10 cellular contexts compared by ENCODE assay signal in the genomic region with DNA sequence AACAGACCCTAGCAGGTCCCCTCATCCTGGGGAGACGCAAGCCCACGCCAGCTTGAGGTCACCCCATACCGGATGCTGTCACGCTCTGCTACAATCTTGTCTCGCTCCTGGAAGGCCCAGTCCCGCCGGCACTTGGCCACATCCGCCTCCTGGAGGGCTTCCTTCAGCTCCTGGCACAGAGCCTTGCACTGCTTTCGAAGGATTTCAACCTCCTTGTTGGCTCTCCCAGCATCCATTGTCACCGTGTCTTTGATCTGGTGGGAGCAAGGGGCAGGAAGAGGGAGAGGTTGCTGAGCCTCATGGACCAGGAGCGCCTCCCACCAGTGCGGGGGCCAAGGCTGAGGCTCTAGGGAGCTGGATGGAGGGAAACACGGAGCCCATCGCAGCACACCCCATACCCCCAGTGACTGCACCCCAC.
DNase-seq lines count a peak whose midpoint lies in the region; ATAC-seq, FAIRE-seq and TF ChIP-seq lines count a peak whose summit lies in the region.
"Had no signal": no experiment of that assay in that cellular context is flagged by ENCODE, and none has a peak within 500 bp of the region (broad histone marks: within the 10 kb centered on the region; RNA-seq: fewer than 3 reads in every experiment).

No MANE protein-coding gene starts in this region.

- no peaks in the 10 kb centered on the region for H3K36me3 Mint-ChIP-seq in activated naive CD8-positive, alpha-beta T cell treated with anti-CD3 and anti-CD28 coated beads, Interleukin-2, amount 10 ng/mL, durations not matched to agents 7 days and 5 days
- H3K36me3 Mint-ChIP-seq in activated naive CD8-positive, alpha-beta T cell treated with anti-CD3 and anti-CD28 coated beads for 36 hours, result no peaks in the 10 kb centered on the region

- H3K27me3 Mint-ChIP-seq in activated naive CD8-positive, alpha-beta T cell treated with anti-CD3 and anti-CD28 coated beads, Interleukin-2, amount 10 ng/mL, durations not matched to agents 7 days and 5 days, result no peaks in the 10 kb centered on the region
- no peaks in the 10 kb centered on the region for H3K27me3 Mint-ChIP-seq in activated naive CD8-positive, alpha-beta T cell treated with anti-CD3 and anti-CD28 coated beads for 36 hours

- H3K9ac ChIP-seq in GM12878 (ENCODE audit: control insufficient read depth, insufficient read depth, low read length), result no peak overlapping the region

- CTCF ChIA-PET in GM12878 (lab: Yijun Ruan, JAX), result interaction anchor here (0.9 to 8.0 kb wide), 5 partner anchors 10 to 662 kb away, joined by 3 to 175 read pairs (median 5); no protein-coding TSS in a partner anchor

- ATAC-seq in activated naive CD8-positive, alpha-beta T cell treated with anti-CD3 and anti-CD28 coated beads, Interleukin-2, amount 10 ng/mL, durations not matched to agents 7 days and 5 days (ENCODE audit: low read depth), result no peak
- no peak for ATAC-seq in GM12878
- ATAC-seq in left lobe of liver, result peak; percentile 58
- ATAC-seq in upper lobe of left lung (ENCODE audit: low FRiP score in 2 of 2), result peak; percentile 3 to 25

- H3K9me3 Mint-ChIP-seq in activated naive CD8-positive, alpha-beta T cell treated with anti-CD3 and anti-CD28 coated beads, Interleukin-2, amount 10 ng/mL, durations not matched to agents 7 days and 5 days, result no peaks in the 10 kb centered on the region
- no peaks in the 10 kb centered on the region for H3K9me3 Mint-ChIP-seq in activated naive CD8-positive, alpha-beta T cell treated with anti-CD3 and anti-CD28 coated beads for 36 hours

- H3K4me3 Mint-ChIP-seq in activated naive CD8-positive, alpha-beta T cell treated with anti-CD3 and anti-CD28 coated beads, Interleukin-2, amount 10 ng/mL, durations not matched to agents 7 days and 5 days, result no peak overlapping the region
- H3K4me3 Mint-ChIP-seq in activated naive CD8-positive, alpha-beta T cell treated with anti-CD3 and anti-CD28 coated beads for 36 hours, result no peak overlapping the region

- H3K36me3 ChIP-seq in GM12878 (ENCODE audit: control insufficient read depth in 2 of 2, insufficient read depth in 2 of 2, low read length in 1 of 2), result peaks cover 0 to 2% of the 10 kb centered on the region in 2 experiments; a peak in 2 of 4 replicates
- peaks cover 0 to 69% (median 28%) of the 10 kb centered on the region in 4 donors for H3K36me3 ChIP-seq in upper lobe of left lung

- no peak for TF ChIP-seq POLR2A in GM12878 (IDR thresholded peaks at IDR 0.05; ENCODE audit: low read depth, low read length)
- TF ChIP-seq POLR2A in upper lobe of left lung (IDR thresholded peaks at IDR 0.05), result no peak

- no peak for FAIRE-seq in GM12878 (lab: Jason Lieb, UNC)
- FAIRE-seq: H54 had no signal

- H3K27ac Mint-ChIP-seq in activated naive CD8-positive, alpha-beta T cell treated with anti-CD3 and anti-CD28 coated beads, Interleukin-2, amount 10 ng/mL, durations not matched to agents 7 days and 5 days, result peak overlapping the region; percentile 96
- H3K27ac Mint-ChIP-seq in activated naive CD8-positive, alpha-beta T cell treated with anti-CD3 and anti-CD28 coated beads for 36 hours, result no peak overlapping the region

- BruUV-seq in GM12878 (replicated peaks; lab: Mats Ljungman, UMichigan), result no TSS peak

- H3K4me1 ChIP-seq in GM12878 (ENCODE audit: control insufficient read depth, insufficient read depth, low read length), result peaks cover 11% of the 10 kb centered on the region
- peaks cover 3 to 14% (median 10%) of the 10 kb centered on the region in 4 donors for H3K4me1 ChIP-seq in upper lobe of left lung

- 89% methylated on average over 14 of the region's 14 CpGs for WGBS in GM12878 (ENCODE audit: insufficient coverage, insufficient replicate concordance, low lambda C conversion rate, missing lambda C conversion rate)
- 70 to 78% methylated on average over 8 to 14 of the region's 14 CpGs for WGBS in upper lobe of left lung, 2 donors

- peaks cover 13% of the 10 kb centered on the region for H3K4me1 Mint-ChIP-seq in activated naive CD8-positive, alpha-beta T cell treated with anti-CD3 and anti-CD28 coated beads, Interleukin-2, amount 10 ng/mL, durations not matched to agents 7 days and 5 days
- H3K4me1 Mint-ChIP-seq in activated naive CD8-positive, alpha-beta T cell treated with anti-CD3 and anti-CD28 coated beads for 36 hours, result peaks cover 6% of the 10 kb centered on the region

- no peak overlapping the region for H3K4me2 ChIP-seq in GM12878 (ENCODE audit: control insufficient read depth, insufficient read depth)

- no peak overlapping the region for H2AFZ ChIP-seq in GM12878 (ENCODE audit: control insufficient read depth, low read depth, low read length)

- no peak for TF ChIP-seq CTCF in GM12878 (IDR thresholded peaks at IDR 0.05 in 2 of 3, conservative IDR thresholded peaks at IDR 0.05 in 1 of 3; ENCODE audit: control insufficient read depth in 2 of 3, extremely low read depth in 1 of 3, insufficient read depth in 1 of 3, low read depth in 3 of 3, low read length in 3 of 3)
- TF ChIP-seq CTCF in upper lobe of left lung (IDR thresholded peaks at IDR 0.05), result no peak
- no peak for TF ChIP-seq CTCF in coronary artery (IDR thresholded peaks at IDR 0.05)

- H3K27ac ChIP-seq in GM12878 (ENCODE audit: control insufficient read depth, insufficient read depth) (peak overlapping the region; percentile 57), upper lobe of left lung (peak overlapping the region; percentile 40 to 77 (median 74)), coronary artery (peak overlapping the region in 1 of 2 donors; percentile 29)

- H3K9me3 ChIP-seq in GM12878 (replicated peaks; ENCODE audit: control insufficient read depth, insufficient read depth, low read length), result no peaks in the 10 kb centered on the region
- H3K9me3 ChIP-seq in upper lobe of left lung, result no peaks in the 10 kb centered on the region

- RAD21 ChIA-PET in GM12878 (lab: Charles Lee; ENCODE audit: unreplicated experiment), result interaction anchor here (1.9 to 3.6 kb wide), 2 partner anchors 118 to 124 kb away, joined by 11 to 20 read pairs; no protein-coding TSS in a partner anchor

- no peaks in the 10 kb centered on the region for H4K20me1 ChIP-seq in GM12878 (ENCODE audit: control insufficient read depth, insufficient read depth)

- POLR2A ChIA-PET in activated naive CD8-positive, alpha-beta T cell treated with anti-CD3 and anti-CD28 coated beads, Interleukin-2, amount 10 ng/mL, durations not matched to agents 7 days and 5 days (lab: Charles Lee), result interaction anchor here (1.1 kb wide), 1 partner anchor 9 kb away, joined by 3 read pairs; no protein-coding TSS in a partner anchor
- POLR2A ChIA-PET in GM12878 (lab: Charles Lee), result interaction anchor here (1.2 kb wide), 1 partner anchor 12 kb away, joined by 4 read pairs; no protein-coding TSS in a partner anchor

- H3K79me2 ChIP-seq in GM12878 (ENCODE audit: control insufficient read depth, insufficient read depth, low read length), result no peaks in the 10 kb centered on the region

- H3K27me3 ChIP-seq in GM12878 (replicated peaks in 1 of 2; ENCODE audit: control insufficient read depth in 2 of 2, insufficient read depth in 2 of 2, low read length in 1 of 2) (no peaks in the 10 kb centered on the region), upper lobe of left lung (no peaks in the 10 kb centered on the region)

- DNase-seq in activated naive CD8-positive, alpha-beta T cell treated with anti-CD3 and anti-CD28 coated beads, Interleukin-2, amount 10 ng/mL, durations not matched to agents 7 days and 5 days, result no peak
- no peak for DNase-seq in activated naive CD8-positive, alpha-beta T cell treated with anti-CD3 and anti-CD28 coated beads for 36 hours
- DNase-seq in GM12878 (ENCODE audit: low read depth, low spot score) (no peak), left lobe of liver (ENCODE audit: low spot score) (no peak), upper lobe of left lung (no peak), coronary artery (ENCODE audit: low spot score) (no peak), DMS153 treated with DMSO at 0.1 percent for 48 hours (lab: John Stamatoyannopoulos, UW; ENCODE audit: unreplicated experiment) (no peak), ureter (ENCODE audit: low spot score) (no peak)
- DNase-seq: SHP77 had no signal

- no peak for TF ChIP-seq EP300 in GM12878 (IDR thresholded peaks at IDR 0.05; ENCODE audit: borderline replicate concordance in 1 of 2, control insufficient read depth in 1 of 2, low read depth in 2 of 2, low read length in 2 of 2)
- TF ChIP-seq EP300 in upper lobe of left lung (IDR thresholded peaks at IDR 0.05), result peak in 1 of 4 donors; percentile 21

- in situ Hi-C loops in GM12878 (cut with MboI), result loop anchor here (5.0 kb wide), 1 partner anchor 118 kb away; no protein-coding TSS in a partner anchor

- intact Hi-C loops in GM12878 (cut with micrococcal nuclease; ENCODE audit: unreplicated experiment), result loop anchor here (5.0 kb wide), 1 partner anchor 668 kb away; no protein-coding TSS in a partner anchor

- no peak for TF ChIP-seq RAD21 in GM12878 (IDR thresholded peaks at IDR 0.05; ENCODE audit: insufficient read depth, low read depth, low read length)

- H3K4me3 ChIP-seq in GM12878 (no peak overlapping the region), upper lobe of left lung (no peak overlapping the region), coronary artery (no peak overlapping the region)

- SMC1A ChIA-PET in GM12878 (lab: Charles Lee; ENCODE audit: uncharacterized antibody, unreplicated experiment), result interaction anchor here (1.7 to 3.8 kb wide), 3 partner anchors 16 to 123 kb away, joined by 5 to 34 read pairs (median 12); no protein-coding TSS in a partner anchor

TF ChIP-seq in GM12878, 131 proteins besides CTCF, POLR2A, EP300 and RAD21:
- TF ChIP-seq, protein P1, sequence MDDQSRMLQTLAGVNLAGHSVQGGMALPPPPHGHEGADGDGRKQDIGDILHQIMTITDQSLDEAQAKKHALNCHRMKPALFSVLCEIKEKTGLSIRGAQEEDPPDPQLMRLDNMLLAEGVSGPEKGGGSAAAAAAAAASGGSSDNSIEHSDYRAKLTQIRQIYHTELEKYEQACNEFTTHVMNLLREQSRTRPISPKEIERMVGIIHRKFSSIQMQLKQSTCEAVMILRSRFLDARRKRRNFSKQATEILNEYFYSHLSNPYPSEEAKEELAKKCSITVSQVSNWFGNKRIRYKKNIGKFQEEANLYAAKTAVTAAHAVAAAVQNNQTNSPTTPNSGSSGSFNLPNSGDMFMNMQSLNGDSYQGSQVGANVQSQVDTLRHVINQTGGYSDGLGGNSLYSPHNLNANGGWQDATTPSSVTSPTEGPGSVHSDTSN (IDR thresholded peaks at IDR 0.05; ENCODE audit: insufficient replicate concordance, low read depth, low read length), result no peak

Comparison
In these comparisons a context has a peak if more than half of its experiments do, and no peak if none do; other contexts are left out.
1. ATAC-seq: peak in left lobe of liver (single experiment) and upper lobe of left lung (2 of 2); none in activated naive CD8-positive, alpha-beta T cell treated with anti-CD3 and anti-CD28 coated beads, Interleukin-2, amount 10 ng/mL, durations not matched to agents 7 days and 5 days (single experiment) and GM12878 (single experiment).